ENCODE assay signal across 9 cellular contexts in the genomic region with DNA sequence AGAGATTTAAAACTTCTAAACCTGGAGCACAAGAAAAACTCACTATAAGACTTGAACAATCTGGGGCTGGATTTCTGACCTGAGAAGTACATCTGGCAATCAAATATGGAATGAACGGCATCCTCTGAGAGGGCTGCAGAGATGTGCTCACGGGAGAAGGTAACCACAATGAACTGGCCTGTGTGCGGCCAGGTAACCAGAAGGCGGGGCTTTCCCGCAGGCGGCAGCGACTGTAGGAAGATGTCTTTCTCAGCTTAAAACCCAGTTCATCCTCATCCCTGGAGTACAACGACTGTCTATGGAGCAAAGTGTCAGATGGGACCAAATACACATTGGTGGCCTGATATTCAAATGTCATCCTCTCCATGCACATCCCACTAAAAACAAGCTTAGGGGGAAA. TPM values are rescaled to one million over a fixed set of nuclear protein-coding genes. Genes with fewer than 3 reads are reported as not detected.
DNase-seq lines count a peak whose midpoint lies in the region; ATAC-seq and TF ChIP-seq lines count a peak whose summit lies in the region.
"Had no signal": no experiment of that assay in that cellular context is flagged by ENCODE, and none has a peak within 500 bp of the region (broad histone marks: within the 10 kb centered on the region; RNA-seq: fewer than 3 reads in every experiment).

No MANE protein-coding gene starts in this region.

- DNase-seq in BJ (ENCODE audit: low read depth) (no peak), mammary epithelial cell (peak; percentile 63), occipital lobe (lab: John Stamatoyannopoulos, UW) (no peak), H4 (ENCODE audit: low spot score) (no peak), dermis blood vessel endothelial cell (no peak)
- no peak for DNase-seq in naive thymus-derived CD4-positive, alpha-beta T cell

- H3K4me3 Mint-ChIP-seq in naive thymus-derived CD4-positive, alpha-beta T cell: peak overlapping the region; percentile 21 to 93 (median 70)

- no peak overlapping the region for H2AFZ ChIP-seq in mammary epithelial cell (ENCODE audit: low read depth, low read length)

- TF ChIP-seq CTCF in BJ (IDR thresholded peaks at IDR 0.05; ENCODE audit: insufficient read depth, low read depth, low read length): no peak
- no peak for TF ChIP-seq CTCF in mammary epithelial cell (conservative IDR thresholded peaks at IDR 0.05 in 1 of 2, IDR thresholded peaks at IDR 0.05 in 1 of 2; ENCODE audit: extremely low read depth in 1 of 2, insufficient read depth in 1 of 2, low read depth in 1 of 2, low read length in 2 of 2)

- POLR2A ChIA-PET in BJ (lab: Charles Lee): no interaction called here
- POLR2A ChIA-PET in naive thymus-derived CD4-positive, alpha-beta T cell (lab: Charles Lee): interaction anchor here (1.0 to 1.4 kb wide), 2 partner anchors 23 to 78 kb away, joined by 3 to 6 read pairs; a partner anchor contains a TSS

- dilution Hi-C loops in mammary epithelial cell (cut with HindIII; ENCODE audit: low sequenced_read_pairs): no loop called here

- H3K27me3 ChIP-seq in BJ (ENCODE audit: control insufficient read depth, insufficient read depth, low read length): no peaks in the 10 kb centered on the region
- H3K27me3 ChIP-seq in HUES48 (ENCODE audit: control insufficient read depth, insufficient read depth, low read length): no peaks in the 10 kb centered on the region
- no peaks in the 10 kb centered on the region for H3K27me3 ChIP-seq in mammary epithelial cell (ENCODE audit: insufficient read depth, low read length)
- H3K27me3 ChIP-seq in naive thymus-derived CD4-positive, alpha-beta T cell (ENCODE audit: control insufficient read depth in 2 of 2, insufficient read depth in 2 of 2, low read length in 2 of 2): no peaks in the 10 kb centered on the region

- CTCF ChIA-PET in BJ (lab: Yijun Ruan, JAX): interaction anchor here (0.6 to 4.8 kb wide), 12 partner anchors 13 to 175 kb away, joined by 3 to 42 read pairs (median 4); a partner anchor contains a TSS
- CTCF ChIA-PET in mammary epithelial cell (lab: Charles Lee; ENCODE audit: low non-redundant PET): interaction anchor here (0.6 to 1.9 kb wide), 3 partner anchors 76 to 115 kb away, joined by 3 to 12 read pairs (median 4); no protein-coding TSS in a partner anchor
- CTCF ChIA-PET in naive thymus-derived CD4-positive, alpha-beta T cell (lab: Charles Lee): interaction anchor here (1.9 to 2.1 kb wide), 2 partner anchors 28 to 76 kb away, joined by 4 to 5 read pairs; no protein-coding TSS in a partner anchor

- peaks cover 0 to 20% (median 0%) of the 10 kb centered on the region in 5 donors for H3K27me3 Mint-ChIP-seq in naive thymus-derived CD4-positive, alpha-beta T cell

- H3K27ac Mint-ChIP-seq in naive thymus-derived CD4-positive, alpha-beta T cell: peak overlapping the region in 8 of 9 donors; percentile 33 to 83 (median 60)

- ATAC-seq in naive thymus-derived CD4-positive, alpha-beta T cell: no peak
- ATAC-seq in GM19023 (IDR thresholded peaks at IDR 0.05; ENCODE audit: unreplicated experiment): no peak
- ATAC-seq: mucosa of descending colon had no signal

- 0% methylated on average over 8 of the region's 8 CpGs for WGBS in mammary epithelial cell (ENCODE audit: low coverage, missing lambda C conversion rate)

- peak overlapping the region; percentile 64 for H3K4me3 ChIP-seq in BJ (ENCODE audit: low read depth, low read length)
- H3K4me3 ChIP-seq in HUES48 (ENCODE audit: low read depth, low read length): peak overlapping the region; percentile 76
- H3K4me3 ChIP-seq in mammary epithelial cell (replicated peaks in 1 of 3; ENCODE audit: insufficient read depth in 1 of 3, low read depth in 2 of 3, low read length in 3 of 3): peak overlapping the region; percentile 55 to 83 (median 79)
- H3K4me3 ChIP-seq in naive thymus-derived CD4-positive, alpha-beta T cell (ENCODE audit: low read length): peak overlapping the region; percentile 85

- peaks cover 0 to 3% (median 0%) of the 10 kb centered on the region in 5 donors for H3K36me3 Mint-ChIP-seq in naive thymus-derived CD4-positive, alpha-beta T cell

- H3K4me1 ChIP-seq in HUES48 (ENCODE audit: control insufficient read depth, insufficient read depth, low read length): peaks cover 6% of the 10 kb centered on the region
- H3K4me1 ChIP-seq in mammary epithelial cell (ENCODE audit: insufficient read depth, low read length): peaks cover 29% of the 10 kb centered on the region
- peaks cover 14 to 22% of the 10 kb centered on the region in 2 donors for H3K4me1 ChIP-seq in naive thymus-derived CD4-positive, alpha-beta T cell (ENCODE audit: control insufficient read depth in 2 of 2, insufficient read depth in 2 of 2, low read length in 2 of 2)

- H4K20me1 ChIP-seq in mammary epithelial cell (ENCODE audit: insufficient read depth, low read length): no peaks in the 10 kb centered on the region

- H3K36me3 ChIP-seq in BJ (ENCODE audit: control insufficient read depth, insufficient read depth, low read length) (no peaks in the 10 kb centered on the region), HUES48 (ENCODE audit: control insufficient read depth, insufficient read depth, low read length) (no peaks in the 10 kb centered on the region), mammary epithelial cell (ENCODE audit: insufficient read depth, low read length) (peaks cover 2% of the 10 kb centered on the region)
- no peaks in the 10 kb centered on the region for H3K36me3 ChIP-seq in naive thymus-derived CD4-positive, alpha-beta T cell (ENCODE audit: control insufficient read depth in 2 of 3, insufficient read depth in 3 of 3, low read length in 3 of 3)

- in situ Hi-C loops in mammary epithelial cell (cut with MboI; ENCODE audit: low sequenced_read_pairs in 2 of 2): loop anchor here (5.0 to 10.0 kb wide), 2 partner anchors 72 to 75 kb away; a partner anchor contains a TSS

- intact Hi-C loops in mammary epithelial cell (cut with micrococcal nuclease): loop anchor here (1.0 kb wide), 1 partner anchor 90 kb away; no protein-coding TSS in a partner anchor
- intact Hi-C loops in naive thymus-derived CD4-positive, alpha-beta T cell (cut with micrococcal nuclease): loop anchor here (1.0 to 5.0 kb wide), 3 partner anchors 19 to 363 kb away; a partner anchor contains a TSS

- no peak overlapping the region for H3K27ac ChIP-seq in HUES48 (ENCODE audit: low read depth, low read length)
- H3K27ac ChIP-seq in mammary epithelial cell (ENCODE audit: insufficient read depth, low read depth, low read length): peak overlapping the region; percentile 64
- no peak overlapping the region for H3K27ac ChIP-seq in naive thymus-derived CD4-positive, alpha-beta T cell (ENCODE audit: low read depth, low read length)

- H3K9me3 ChIP-seq in HUES48 (ENCODE audit: control insufficient read depth, insufficient read depth, low read length): no peaks in the 10 kb centered on the region
- no peaks in the 10 kb centered on the region for H3K9me3 ChIP-seq in mammary epithelial cell (replicated peaks; ENCODE audit: insufficient read depth, low read length)
- H3K9me3 ChIP-seq in naive thymus-derived CD4-positive, alpha-beta T cell (ENCODE audit: control insufficient read depth in 2 of 3, low read length in 3 of 3): no peaks in the 10 kb centered on the region
- H3K9me3 ChIP-seq: mucosa of descending colon had no signal

- H3K4me2 ChIP-seq in mammary epithelial cell (ENCODE audit: insufficient read depth, low read depth, low read length): peak overlapping the region; percentile 98

- H3K4me1 Mint-ChIP-seq in naive thymus-derived CD4-positive, alpha-beta T cell: peaks cover 36 to 54% (median 51%) of the 10 kb centered on the region in 7 donors

- peaks cover 74% of the 10 kb centered on the region for H3K79me2 ChIP-seq in mammary epithelial cell (ENCODE audit: insufficient read depth, low read length)

- BruUV-seq in mammary epithelial cell (replicated peaks; lab: Mats Ljungman, UMichigan): no TSS peak

- H3K9ac ChIP-seq in HUES48 (ENCODE audit: low read depth, low read length): no peak overlapping the region
- peak overlapping the region; percentile 44 for H3K9ac ChIP-seq in mammary epithelial cell (ENCODE audit: insufficient read depth, low read length)

- H3K9me3 Mint-ChIP-seq in naive thymus-derived CD4-positive, alpha-beta T cell: peaks cover 0 to 2% (median 0%) of the 10 kb centered on the region in 11 donors

RNA-seq across cellular contexts. Expression of a gene that starts 24.5 kb away (rescaled TPM):
- polyA plus RNA-seq in BJ (2011; rRNA removed) (13.4 and 16.4 TPM in 2 replicates), mammary epithelial cell (31.3 TPM)
- 18.9 and 20.1 TPM in 2 replicates for polyA minus RNA-seq in BJ (2011; rRNA and poly(A)+ RNA removed)
- total RNA-seq in mammary epithelial cell (100 to 1,000 TPM in 1 of 2 donors, 10 to 100 TPM in 1; 67.2 to 102 TPM), occipital lobe (40.9 TPM), dermis blood vessel endothelial cell (40.2 and 43.4 TPM in 2 replicates)
- polyA minus RNA-seq in mammary epithelial cell: 110 TPM
- total RNA-seq in naive thymus-derived CD4-positive, alpha-beta T cell: 10 to 100 TPM; 10.0 to 43.9 (median 17.1) TPM
- polyA plus RNA-seq in naive thymus-derived CD4-positive, alpha-beta T cell: under 1 TPM; 0.28 to 0.68 TPM
- total RNA-seq in H4 (2014; rRNA removed; shearing (Covaris generic)): 7.0 and 17.3 TPM in 2 replicates
